In genomic region chr7:50251765-50252164, GRCh38 we compare ENCODE assay signal across 32 cellular contexts. TPM values are rescaled to one million over a fixed set of nuclear protein-coding genes. Genes with fewer than 3 reads are reported as not detected.
"Had no signal": no experiment of that assay in that cellular context is flagged by ENCODE, and none has a peak within 500 bp of the region (broad histone marks: within the 10 kb centered on the region; RNA-seq: fewer than 3 reads in every experiment).

No MANE protein-coding gene starts in this region.

- H3K9me3 Mint-ChIP-seq: natural killer cell had no signal

- H3K27me3 ChIP-seq: colonic mucosa, esophagus muscularis mucosa, foreskin keratinocyte, left lung had no signal

- FAIRE-seq: endothelial cell of umbilical vein, frontal cortex, islet of Langerhans, kidney had no signal

- H3K27ac Mint-ChIP-seq: memory B cell, mesothelial cell of epicardium, naive B cell, natural killer cell had no signal

- H3K36me3 Mint-ChIP-seq: mesothelial cell of epicardium, naive B cell, natural killer cell had no signal

- H3K4me3 Mint-ChIP-seq: memory B cell, mesothelial cell of epicardium, naive B cell, natural killer cell had no signal

- H3K36me3 ChIP-seq: colonic mucosa, esophagus muscularis mucosa, heart right ventricle, left lung had no signal

- H3K4me3 ChIP-seq: colonic mucosa, dorsolateral prefrontal cortex, esophagus muscularis mucosa, heart right ventricle, left lung, lung, mucosa of descending colon had no signal

- H3K27me3 Mint-ChIP-seq: memory B cell, naive B cell had no signal

- H3K4me1 ChIP-seq: colonic mucosa, esophagus muscularis mucosa, foreskin keratinocyte, heart right ventricle, left lung had no signal

- DNase-seq: colonic mucosa; cortex of kidney; dermis blood vessel endothelial cell; dorsolateral prefrontal cortex; effector CD4-positive, alpha-beta T cell; effector memory CD4-positive, alpha-beta T cell; foreskin keratinocyte; glutamatergic neuron; head of caudate nucleus; heart right ventricle; hippocampal formation; kidney; kidney glomerular epithelial cell; left ventricle myocardium superior; mammary epithelial cell; mucosa of descending colon; naive B cell; natural killer cell had no signal

- ATAC-seq: foreskin keratinocyte, heart right ventricle, left lung, left ventricle myocardium superior, mucosa of descending colon, natural killer cell had no signal

- H3K9me3 ChIP-seq: colonic mucosa had no signal

- H3K27ac ChIP-seq: colonic mucosa, dorsolateral prefrontal cortex, esophagus muscularis mucosa, foreskin keratinocyte, heart right ventricle, left lung had no signal

- H3K4me1 Mint-ChIP-seq: mesothelial cell of epicardium had no signal

RNA-seq across cellular contexts. Expression of gene IKZF1, which starts 52.8 kb away (rescaled TPM):
- total RNA-seq: chondrocyte, epithelial cell of proximal tubule, fibroblast of lung, fibroblast of villous mesenchyme, foreskin keratinocyte, glomerular endothelial cell, mammary epithelial cell, myocyte had no signal
- polyA plus RNA-seq: foreskin keratinocyte had no signal
